Comparison of ENCODE assay signal across 16 cellular contexts in the genomic region with DNA sequence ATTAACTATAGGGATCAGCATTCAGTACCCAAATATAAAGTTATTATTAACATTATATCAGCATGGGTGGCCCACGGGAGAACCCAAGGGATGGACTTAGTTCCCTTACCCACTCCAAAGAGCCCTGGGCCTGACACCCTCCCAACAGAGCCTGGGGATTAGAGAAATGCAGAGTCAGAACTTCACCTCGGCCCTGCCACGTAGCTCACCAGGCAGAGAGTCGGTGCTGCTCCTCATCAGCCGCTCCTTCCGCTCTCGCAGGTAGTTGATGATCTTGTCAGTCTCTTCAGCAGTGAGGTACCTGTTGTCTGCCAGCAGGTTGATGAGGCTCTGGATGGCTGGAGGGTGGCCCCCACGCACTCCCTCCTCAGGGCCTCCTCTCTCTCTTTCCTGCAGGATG. TPM values are rescaled to one million over a fixed set of nuclear protein-coding genes. Genes with fewer than 3 reads are reported as not detected.
A peak's percentile ranks its signal among the peaks of the same experiment; 100 is the strongest.
DNase-seq lines count a peak whose midpoint lies in the region; ATAC-seq and TF ChIP-seq lines count a peak whose summit lies in the region.
"Had no signal": no experiment of that assay in that cellular context is flagged by ENCODE, and none has a peak within 500 bp of the region (broad histone marks: within the 10 kb centered on the region; RNA-seq: fewer than 3 reads in every experiment).

No MANE protein-coding gene starts in this region.

- H3K36me3 ChIP-seq in MM.1S (replicated peaks; ENCODE audit: insufficient read depth, low read length): peaks cover 17% of the 10 kb centered on the region; the same call in 1 of the 2 replicates

- H3K79me2 ChIP-seq in MM.1S (ENCODE audit: low read length): no peaks in the 10 kb centered on the region

- peaks cover 55% of the 10 kb centered on the region for H3K4me1 Mint-ChIP-seq in activated naive CD4-positive, alpha-beta T cell treated with anti-CD3 and anti-CD28 coated beads for 36 hours (ENCODE audit: low read depth)
- peaks cover 57% of the 10 kb centered on the region for H3K4me1 Mint-ChIP-seq in activated CD4-positive, alpha-beta memory T cell treated with anti-CD3 and anti-CD28 coated beads, Interleukin-2, amount 10 ng/mL, durations not matched to agents 7 days and 5 days
- peaks cover 36% of the 10 kb centered on the region for H3K4me1 Mint-ChIP-seq in endothelial cell (ENCODE audit: unreplicated experiment)

- H3K27ac ChIP-seq in MM.1S (ENCODE audit: low read length): no peak overlapping the region

- H3K27ac Mint-ChIP-seq in activated naive CD4-positive, alpha-beta T cell treated with anti-CD3 and anti-CD28 coated beads, Interleukin-2, amount 50 U/mL, for 72 hours: peak overlapping the region; percentile 31 to 66
- no peak overlapping the region for H3K27ac Mint-ChIP-seq in activated naive CD4-positive, alpha-beta T cell treated with anti-CD3 and anti-CD28 coated beads for 36 hours
- peak overlapping the region; percentile 65 for H3K27ac Mint-ChIP-seq in activated CD4-positive, alpha-beta memory T cell treated with anti-CD3 and anti-CD28 coated beads, Interleukin-2, amount 10 ng/mL, durations not matched to agents 7 days and 5 days
- H3K27ac Mint-ChIP-seq in endothelial cell (ENCODE audit: unreplicated experiment): no peak overlapping the region

- H2AFZ ChIP-seq in MM.1S (ENCODE audit: low read length): no peak overlapping the region

- intact Hi-C loops in activated naive CD4-positive, alpha-beta T cell treated with anti-CD3 and anti-CD28 coated beads for 36 hours (cut with micrococcal nuclease): no loop called here

- H3K27me3 Mint-ChIP-seq in activated naive CD4-positive, alpha-beta T cell treated with anti-CD3 and anti-CD28 coated beads for 36 hours (ENCODE audit: low read depth): peaks cover 9% of the 10 kb centered on the region
- peaks cover 8% of the 10 kb centered on the region for H3K27me3 Mint-ChIP-seq in activated CD4-positive, alpha-beta memory T cell treated with anti-CD3 and anti-CD28 coated beads, Interleukin-2, amount 10 ng/mL, durations not matched to agents 7 days and 5 days
- H3K27me3 Mint-ChIP-seq in endothelial cell (ENCODE audit: unreplicated experiment): peaks cover 3% of the 10 kb centered on the region

- H3K9me2 ChIP-seq in MM.1S (replicated peaks; ENCODE audit: insufficient read depth, low read length): no peaks in the 10 kb centered on the region

- no peaks in the 10 kb centered on the region for H3K27me3 ChIP-seq in MM.1S (replicated peaks; ENCODE audit: insufficient read depth, low read length)

- H3K9me3 ChIP-seq in MM.1S (replicated peaks; ENCODE audit: insufficient read depth, low read length): no peaks in the 10 kb centered on the region

- no peak for ATAC-seq in activated naive CD4-positive, alpha-beta T cell treated with anti-CD3 and anti-CD28 coated beads, Interleukin-2, amount 50 U/mL, for 72 hours
- ATAC-seq: PC-3 had no signal

- H3F3A ChIP-seq in MM.1S (ENCODE audit: insufficient read depth, low read length): peaks cover 6% of the 10 kb centered on the region; the same call in 1 of the 2 replicates

- H3K4me1 ChIP-seq in MM.1S (ENCODE audit: low read length): peaks cover 13% of the 10 kb centered on the region

- H3K4me2 ChIP-seq in MM.1S (ENCODE audit: low read depth, low read length): no peak overlapping the region

- TF ChIP-seq CTCF in endothelial cell (IDR thresholded peaks at IDR 0.05; ENCODE audit: unreplicated experiment) (no peak), MM.1S (IDR thresholded peaks at IDR 0.05; ENCODE audit: low read length) (no peak)

- no peak for DNase-seq in activated naive CD4-positive, alpha-beta T cell treated with anti-CD3 and anti-CD28 coated beads, Interleukin-2, amount 50 U/mL, for 72 hours (ENCODE audit: low spot score in 2 of 2)
- DNase-seq in activated naive CD4-positive, alpha-beta T cell treated with anti-CD3 and anti-CD28 coated beads for 36 hours: no peak
- DNase-seq in activated CD4-positive, alpha-beta memory T cell treated with anti-CD3 and anti-CD28 coated beads, Interleukin-2, amount 10 ng/mL, durations not matched to agents 7 days and 5 days: no peak
- DNase-seq in endothelial cell (ENCODE audit: low spot score): no peak
- DNase-seq in NCI-H1417 (lab: John Stamatoyannopoulos, UW): no peak
- DNase-seq in MM.1S: no peak
- DNase-seq in activated CD4-positive, alpha-beta T cell treated with anti-CD3 and anti-CD28 coated beads for 48 hours: no peak
- DNase-seq: ACHN; CD4-positive, alpha-beta memory T cell; DMS79; H7; KG1; NCI-H1092 treated with DMSO at 0.1 percent for 48 hours; NCI-H1694 treated with DMSO at 0.1 percent for 48 hours; PC-3 had no signal

- H3K4me3 ChIP-seq in MM.1S (ENCODE audit: low read length): no peak overlapping the region

- CTCF ChIA-PET in activated naive CD4-positive, alpha-beta T cell treated with anti-CD3 and anti-CD28 coated beads for 36 hours (lab: Charles Lee): interaction anchor here (1.0 kb wide), 1 partner anchor 244 kb away, joined by 3 read pairs; no protein-coding TSS in a partner anchor
- CTCF ChIA-PET in activated CD4-positive, alpha-beta memory T cell treated with anti-CD3 and anti-CD28 coated beads, Interleukin-2, amount 10 ng/mL, durations not matched to agents 7 days and 5 days (lab: Charles Lee): no interaction called here

- H3K4me3 Mint-ChIP-seq in activated naive CD4-positive, alpha-beta T cell treated with anti-CD3 and anti-CD28 coated beads for 36 hours: no peak overlapping the region
- peak overlapping the region; percentile 2 for H3K4me3 Mint-ChIP-seq in activated CD4-positive, alpha-beta memory T cell treated with anti-CD3 and anti-CD28 coated beads, Interleukin-2, amount 10 ng/mL, durations not matched to agents 7 days and 5 days
- H3K4me3 Mint-ChIP-seq in endothelial cell (ENCODE audit: unreplicated experiment): peak overlapping the region; percentile 7

- POLR2A ChIA-PET in activated CD4-positive, alpha-beta memory T cell treated with anti-CD3 and anti-CD28 coated beads, Interleukin-2, amount 10 ng/mL, durations not matched to agents 7 days and 5 days (lab: Charles Lee): interaction anchor here (1.2 kb wide), 1 partner anchor 26 kb away, joined by 4 read pairs; no protein-coding TSS in a partner anchor

- no peaks in the 10 kb centered on the region for H3K9me3 Mint-ChIP-seq in activated naive CD4-positive, alpha-beta T cell treated with anti-CD3 and anti-CD28 coated beads, Interleukin-2, amount 50 U/mL, for 72 hours
- H3K9me3 Mint-ChIP-seq in activated naive CD4-positive, alpha-beta T cell treated with anti-CD3 and anti-CD28 coated beads for 36 hours: no peaks in the 10 kb centered on the region
- H3K9me3 Mint-ChIP-seq in activated CD4-positive, alpha-beta memory T cell treated with anti-CD3 and anti-CD28 coated beads, Interleukin-2, amount 10 ng/mL, durations not matched to agents 7 days and 5 days: no peaks in the 10 kb centered on the region
- H3K9me3 Mint-ChIP-seq in endothelial cell (ENCODE audit: unreplicated experiment): no peaks in the 10 kb centered on the region
- H3K9me3 Mint-ChIP-seq: CD4-positive, alpha-beta memory T cell had no signal

- no peak overlapping the region for H3K9ac ChIP-seq in MM.1S (ENCODE audit: low read length)

- peaks cover 59 to 61% of the 10 kb centered on the region in 2 donors for H3K36me3 Mint-ChIP-seq in activated naive CD4-positive, alpha-beta T cell treated with anti-CD3 and anti-CD28 coated beads, Interleukin-2, amount 50 U/mL, for 72 hours
- H3K36me3 Mint-ChIP-seq in activated naive CD4-positive, alpha-beta T cell treated with anti-CD3 and anti-CD28 coated beads for 36 hours (ENCODE audit: low read depth): peaks cover 65% of the 10 kb centered on the region
- peaks cover 77% of the 10 kb centered on the region for H3K36me3 Mint-ChIP-seq in activated CD4-positive, alpha-beta memory T cell treated with anti-CD3 and anti-CD28 coated beads, Interleukin-2, amount 10 ng/mL, durations not matched to agents 7 days and 5 days (ENCODE audit: low read depth)
- peaks cover 48% of the 10 kb centered on the region for H3K36me3 Mint-ChIP-seq in endothelial cell (ENCODE audit: low read depth, unreplicated experiment)

- peaks cover 5% of the 10 kb centered on the region; the same call in 1 of the 2 replicates for H4K20me1 ChIP-seq in MM.1S (ENCODE audit: insufficient read depth, low read length)

RNA-seq across cellular contexts. Expression of gene NCOA5, which starts 26.6 kb away (rescaled TPM):
- total RNA-seq in activated naive CD4-positive, alpha-beta T cell treated with anti-CD3 and anti-CD28 coated beads, Interleukin-2, amount 50 U/mL, for 72 hours: 10 to 100 TPM in 1 of 2 donors, 1 to 10 TPM in 1; 2.2 to 15.2 TPM
- total RNA-seq in activated naive CD4-positive, alpha-beta T cell treated with anti-CD3 and anti-CD28 coated beads for 36 hours: 1 to 10 TPM; 4.4 to 5.1 TPM
- total RNA-seq in activated CD4-positive, alpha-beta memory T cell treated with anti-CD3 and anti-CD28 coated beads, Interleukin-2, amount 10 ng/mL, durations not matched to agents 7 days and 5 days: 10 to 100 TPM; 24.6 to 26.3 TPM
- 34.9 TPM for total RNA-seq in endothelial cell (ENCODE audit: unreplicated experiment)

RNA-seq across cellular contexts. Expression of gene SLC12A5, which starts 34.1 kb away (rescaled TPM):
- total RNA-seq in activated naive CD4-positive, alpha-beta T cell treated with anti-CD3 and anti-CD28 coated beads, Interleukin-2, amount 50 U/mL, for 72 hours: under 1 TPM; 0.34 to 0.66 TPM
- total RNA-seq in activated naive CD4-positive, alpha-beta T cell treated with anti-CD3 and anti-CD28 coated beads for 36 hours: not detected
- under 1 TPM in 1 of 2 experiments, not detected in 1; 0.53 TPM for total RNA-seq in activated CD4-positive, alpha-beta memory T cell treated with anti-CD3 and anti-CD28 coated beads, Interleukin-2, amount 10 ng/mL, durations not matched to agents 7 days and 5 days
- 8.8 TPM for total RNA-seq in endothelial cell (ENCODE audit: unreplicated experiment)
- total RNA-seq: CD4-positive, alpha-beta memory T cell had no signal

RNA-seq across cellular contexts. Expression of gene MMP9, which starts 54.4 kb away (rescaled TPM):
- total RNA-seq in activated naive CD4-positive, alpha-beta T cell treated with anti-CD3 and anti-CD28 coated beads, Interleukin-2, amount 50 U/mL, for 72 hours: under 1 TPM in 1 of 2 donors, not detected in 1; 0.10 TPM
- total RNA-seq in activated naive CD4-positive, alpha-beta T cell treated with anti-CD3 and anti-CD28 coated beads for 36 hours: not detected
- total RNA-seq in activated CD4-positive, alpha-beta memory T cell treated with anti-CD3 and anti-CD28 coated beads, Interleukin-2, amount 10 ng/mL, durations not matched to agents 7 days and 5 days: under 1 TPM; 0.13 to 0.15 TPM
- 9.7 TPM for total RNA-seq in endothelial cell (ENCODE audit: unreplicated experiment)
- total RNA-seq: G401 had no signal

RNA-seq across cellular contexts. Expression of gene CD40, which starts 55.0 kb away (rescaled TPM):
- total RNA-seq in activated naive CD4-positive, alpha-beta T cell treated with anti-CD3 and anti-CD28 coated beads, Interleukin-2, amount 50 U/mL, for 72 hours: 10 to 100 TPM in 1 of 2 donors, 1 to 10 TPM in 1; 8.8 to 10.0 TPM
- 1 to 10 TPM; 6.1 to 6.3 TPM for total RNA-seq in activated naive CD4-positive, alpha-beta T cell treated with anti-CD3 and anti-CD28 coated beads for 36 hours
- under 1 TPM; 0.88 to 0.93 TPM for total RNA-seq in activated CD4-positive, alpha-beta memory T cell treated with anti-CD3 and anti-CD28 coated beads, Interleukin-2, amount 10 ng/mL, durations not matched to agents 7 days and 5 days
- total RNA-seq in endothelial cell (ENCODE audit: unreplicated experiment): 69.4 TPM

Comparison
In these comparisons a context has a peak if more than half of its experiments do, and no peak if none do; other contexts are left out.
1. H3K27ac Mint-ChIP-seq: peak in activated naive CD4-positive, alpha-beta T cell treated with anti-CD3 and anti-CD28 coated beads, Interleukin-2, amount 50 U/mL, for 72 hours (2 of 2) and activated CD4-positive, alpha-beta memory T cell treated with anti-CD3 and anti-CD28 coated beads, Interleukin-2, amount 10 ng/mL, durations not matched to agents 7 days and 5 days (single experiment); none in activated naive CD4-positive, alpha-beta T cell treated with anti-CD3 and anti-CD28 coated beads for 36 hours (single experiment) and endothelial cell (single experiment).